Comparison of ENCODE assay signal across 16 cellular contexts in genomic region chr4:151772322-151772721, GRCh38. TPM values are rescaled to one million over a fixed set of nuclear protein-coding genes. Genes with fewer than 3 reads are reported as not detected.
DNase-seq lines count a peak whose midpoint lies in the region; ATAC-seq and TF ChIP-seq lines count a peak whose summit lies in the region.
"Had no signal": no experiment of that assay in that cellular context is flagged by ENCODE, and none has a peak within 500 bp of the region (broad histone marks: within the 10 kb centered on the region; RNA-seq: fewer than 3 reads in every experiment).

No MANE protein-coding gene starts in this region.

- 65 to 70% methylated on average over 3 of the region's 3 CpGs for WGBS in GM23248 (ENCODE audit: low coverage in 1 of 2, low lambda C conversion rate in 2 of 2, missing lambda C conversion rate in 2 of 2), 2 experiments

- in situ Hi-C loops in GM23248 (cut with MboI) = no loop called here

- no peak overlapping the region for H3K4me2 ChIP-seq in GM23248 (ENCODE audit: unreplicated experiment)
- H3K4me2 ChIP-seq in neural cell (ENCODE audit: low read length) = no peak overlapping the region
- H3K4me2 ChIP-seq: BLaER1 treated with 17β-estradiol and CSF1 and Interleukin-3, amounts not matched to agents 10 nM and 100 nM; GM23338 had no signal

- 0 out of 2 replicates have a peak overlapping the region, but pooled peaks have one; percentile 13 for H2AFZ ChIP-seq in GM23248
- H2AFZ ChIP-seq in neural cell (ENCODE audit: low read depth, low read length) = no peak overlapping the region
- H2AFZ ChIP-seq: GM23338 had no signal

- no peak overlapping the region for H3K4me3 ChIP-seq in GM23248
- H3K4me3 ChIP-seq in neural cell (ENCODE audit: low read length) = peak overlapping the region; percentile 36
- H3K4me3 ChIP-seq: BLaER1 treated with 17β-estradiol and CSF1 and Interleukin-3, amounts not matched to agents 10 nM and 100 nM; GM12878; GM23338 had no signal

- peak; percentile 92 for TF ChIP-seq EP300 in neural cell (conservative IDR thresholded peaks at IDR 0.05; ENCODE audit: poor library complexity, severe bottlenecking)

- no peak overlapping the region for H3K27ac ChIP-seq in GM23248
- peak overlapping the region; percentile 67 for H3K27ac ChIP-seq in neural cell (ENCODE audit: low read length)
- H3K27ac ChIP-seq: BLaER1 treated with 17β-estradiol and CSF1 and Interleukin-3, amounts not matched to agents 10 nM and 100 nM had no signal

- no peak for DNase-seq in GM23248
- peak; percentile 12 for DNase-seq in cerebellum (ENCODE audit: low spot score)
- peak; percentile 54 for DNase-seq in kidney glomerular epithelial cell (lab: John Stamatoyannopoulos, UW)
- no peak for DNase-seq in HFFc6
- DNase-seq: Calu3; CD8-positive, alpha-beta T cell; DMS79 treated with DMSO at 0.1 percent for 48 hours; HCEC 1CT had no signal

- H3K79me2 ChIP-seq in GM23248 (ENCODE audit: insufficient read depth) (no peaks in the 10 kb centered on the region), neural cell (replicated peaks; ENCODE audit: insufficient read depth, low read length) (no peaks in the 10 kb centered on the region)

- H3K27me3 Mint-ChIP-seq in HFFc6 (ENCODE audit: insufficient read depth) = no peaks in the 10 kb centered on the region; the same call in 1 of the 2 replicates

- TF ChIP-seq RAD21 in neural cell (conservative IDR thresholded peaks at IDR 0.05) = peak; percentile 13

- H3K36me3 ChIP-seq in GM23248 (ENCODE audit: low read depth) (no peaks in the 10 kb centered on the region), neural cell (ENCODE audit: insufficient read depth, low read length) (no peaks in the 10 kb centered on the region)
- H3K36me3 ChIP-seq: BLaER1 treated with 17β-estradiol and CSF1 and Interleukin-3, amounts not matched to agents 10 nM and 100 nM had no signal

- peaks cover 9% of the 10 kb centered on the region for H3K36me3 Mint-ChIP-seq in HFFc6 (ENCODE audit: low read depth)
- H3K36me3 Mint-ChIP-seq: CD8-positive, alpha-beta T cell had no signal

- TF ChIP-seq CTCF in neural cell (IDR thresholded peaks at IDR 0.05; ENCODE audit: poor library complexity, severe bottlenecking) (no peak), HFFc6 (IDR thresholded peaks at IDR 0.05) (no peak)

- H3K4me1 ChIP-seq in GM23248 (ENCODE audit: insufficient read depth) = no peaks in the 10 kb centered on the region

- H3K4me3 Mint-ChIP-seq in HFFc6 = no peak overlapping the region
- H3K4me3 Mint-ChIP-seq: B cell; CD8-positive, alpha-beta T cell; GM23338 had no signal

- H3F3A ChIP-seq in GM23248 (ENCODE audit: insufficient read depth) = no peaks in the 10 kb centered on the region
- no peaks in the 10 kb centered on the region for H3F3A ChIP-seq in neural cell (ENCODE audit: insufficient read depth, low read length, poor library complexity, severe bottlenecking)

- no peak overlapping the region for H3K27ac Mint-ChIP-seq in HFFc6
- H3K27ac Mint-ChIP-seq: B cell; CD8-positive, alpha-beta T cell; GM23338 had no signal

- H3K9ac ChIP-seq in GM23248 (no peak overlapping the region), neural cell (ENCODE audit: low read length) (no peak overlapping the region)
- H3K9ac ChIP-seq: BLaER1 treated with 17β-estradiol and CSF1 and Interleukin-3, amounts not matched to agents 10 nM and 100 nM had no signal

- peaks cover 13% of the 10 kb centered on the region for H3K4me1 Mint-ChIP-seq in HFFc6 (ENCODE audit: low read depth)
- H3K4me1 Mint-ChIP-seq: B cell had no signal

- H3K9me3 ChIP-seq in GM23248 (ENCODE audit: low read depth) (peaks cover 6% of the 10 kb centered on the region), neural cell (ENCODE audit: low read length) (no peaks in the 10 kb centered on the region)

- H3K27me3 ChIP-seq in GM23248 (replicated peaks; ENCODE audit: insufficient read depth) = peaks cover 7% of the 10 kb centered on the region; the same call in 1 of the 2 replicates
- H3K27me3 ChIP-seq in neural cell (ENCODE audit: insufficient read depth, low read depth, low read length) = no peaks in the 10 kb centered on the region
- H3K27me3 ChIP-seq: BLaER1 treated with 17β-estradiol and CSF1 and Interleukin-3, amounts not matched to agents 10 nM and 100 nM had no signal

- H4K20me1 ChIP-seq in GM23248 (ENCODE audit: insufficient read depth) (no peaks in the 10 kb centered on the region), neural cell (ENCODE audit: insufficient read depth) (no peaks in the 10 kb centered on the region)
- H4K20me1 ChIP-seq: BLaER1 treated with 17β-estradiol and CSF1 and Interleukin-3, amounts not matched to agents 10 nM and 100 nM had no signal

- ATAC-seq in GM21528 (IDR thresholded peaks at IDR 0.05; ENCODE audit: low FRiP score, unreplicated experiment) (no peak), HG03175 (IDR thresholded peaks at IDR 0.05; ENCODE audit: unreplicated experiment) (no peak)
- ATAC-seq: CD8-positive, alpha-beta T cell; GM12878; GM23338; HepG2 had no signal

- no peaks in the 10 kb centered on the region; the same call in 1 of the 2 replicates for H3K9me2 ChIP-seq in GM23248 (ENCODE audit: insufficient read depth)
- H3K9me2 ChIP-seq in neural cell (ENCODE audit: insufficient read depth, low read length) = no peaks in the 10 kb centered on the region

- H3K9me3 Mint-ChIP-seq in HFFc6 = peaks cover 23% of the 10 kb centered on the region

TF ChIP-seq in neural cell, 6 proteins besides CTCF, POLR2A, EP300 and RAD21:
- TF ChIP-seq POLR2AphosphoS5 (IDR thresholded peaks at IDR 0.05) = peak; percentile 64
- peak; percentile 20 for TF ChIP-seq SMC3 (conservative IDR thresholded peaks at IDR 0.05; ENCODE audit: poor library complexity)
- no peak for TF ChIP-seq REST (IDR thresholded peaks at IDR 0.05; ENCODE audit: borderline replicate concordance)

RNA-seq across cellular contexts. Expression of gene GATB, which starts 11.5 kb away (rescaled TPM):
- total RNA-seq in GM23248 (2014; rRNA removed; shearing (Covaris generic)) = 18.0 and 18.3 TPM in 2 replicates
- 20.0 and 21.1 TPM in 2 replicates for polyA plus RNA-seq in GM23248 (2016; fragmentation: Nextera tagmentation; extraction: Ambion mirVana)
- total RNA-seq in cerebellum = 17.9 TPM
- polyA plus RNA-seq in neural cell = 15.3 and 18.8 TPM in 2 replicates
- polyA minus RNA-seq in neural cell = 18.5 and 21.9 TPM in 2 replicates
- 10 to 100 TPM; 23.1 to 28.2 (median 24.4) TPM for total RNA-seq in HFFc6 (2021; fragmentation: NEBNext Ultra II Directional; extraction: Animal tissue kit (Norgen Biotek cat#: 25700))

Comparison
In these comparisons a context has a peak if more than half of its experiments do, and no peak if none do; other contexts are left out.
1. DNase-seq: peak in cerebellum (single experiment) and kidney glomerular epithelial cell (single experiment); none in GM23248 (single experiment) and HFFc6 (single experiment).